9 cellular contexts compared by ENCODE assay signal in genomic region chr1:56330400-56331026, GRCh38.
DNase-seq lines count a peak whose midpoint lies in the region; ATAC-seq, FAIRE-seq and TF ChIP-seq lines count a peak whose summit lies in the region.
"Had no signal": no experiment of that assay in that cellular context is flagged by ENCODE, and none has a peak within 500 bp of the region (broad histone marks: within the 10 kb centered on the region; RNA-seq: fewer than 3 reads in every experiment).

No MANE protein-coding gene starts in this region.

- no peaks in the 10 kb centered on the region for H3K9me3 Mint-ChIP-seq in neural progenitor cell

- peaks cover 17% of the 10 kb centered on the region for H3K4me1 Mint-ChIP-seq in neural progenitor cell

- H3K36me3 Mint-ChIP-seq in neural progenitor cell, result no peaks in the 10 kb centered on the region

- no peaks in the 10 kb centered on the region for H3K27me3 ChIP-seq in neural progenitor cell

- H3K36me3 ChIP-seq in neural progenitor cell, result no peaks in the 10 kb centered on the region

- no peak overlapping the region for H2AFZ ChIP-seq in neural progenitor cell (replicated peaks)

- H3K9ac ChIP-seq in neural progenitor cell, result no peak overlapping the region

- peak; percentile 77 for FAIRE-seq in GM12891 (lab: Jason Lieb, UNC)
- FAIRE-seq: endometrium had no signal

- H3K27ac Mint-ChIP-seq in neural progenitor cell, result no peak overlapping the region

- DNase-seq in GM12891 (ENCODE audit: insufficient read length, low spot score) (no peak), Kasumi-1 (lab: John Stamatoyannopoulos, UW) (peak; percentile 2 to 7), fibroblast of the conjunctiva (ENCODE audit: low read depth) (peak; percentile 41), neural progenitor cell (ENCODE audit: low spot score) (no peak), NCI-H1092 treated with DMSO at 0.1 percent for 48 hours (lab: John Stamatoyannopoulos, UW) (no peak), NCI-H1105 treated with DMSO at 0.1 percent for 48 hours (lab: John Stamatoyannopoulos, UW) (no peak), NCI-H2029 (lab: John Stamatoyannopoulos, UW) (no peak)

- no peak overlapping the region for H3K27ac ChIP-seq in neural progenitor cell

- H3K79me2 ChIP-seq in neural progenitor cell (ENCODE audit: low read depth), result no peaks in the 10 kb centered on the region

- no peak overlapping the region for H3K4me3 Mint-ChIP-seq in neural progenitor cell

- no peaks in the 10 kb centered on the region for H3F3A ChIP-seq in neural progenitor cell (ENCODE audit: low read depth)

- no peak for TF ChIP-seq POLR2A in GM12891 (IDR thresholded peaks at IDR 0.05; ENCODE audit: low read depth, low read length)

- no peaks in the 10 kb centered on the region for H3K27me3 Mint-ChIP-seq in neural progenitor cell (ENCODE audit: insufficient read depth, low read depth)

- H3K4me2 ChIP-seq in neural progenitor cell, result no peak overlapping the region

- peak; percentile 90 for ATAC-seq in GM21737 (IDR thresholded peaks at IDR 0.05; ENCODE audit: unreplicated experiment)

- H3K4me1 ChIP-seq in neural progenitor cell, result peaks cover 3% of the 10 kb centered on the region

- TF ChIP-seq CTCF in neural progenitor cell (IDR thresholded peaks at IDR 0.05), result no peak

- no peaks in the 10 kb centered on the region for H4K20me1 ChIP-seq in neural progenitor cell (ENCODE audit: low read depth)

- no peaks in the 10 kb centered on the region for H3K9me3 ChIP-seq in neural progenitor cell (ENCODE audit: low read depth)

- H3K4me3 ChIP-seq in neural progenitor cell, result no peak overlapping the region

TF ChIP-seq in GM12891, 5 proteins besides CTCF, POLR2A, EP300 and RAD21:
- TF ChIP-seq PAX5 (IDR thresholded peaks at IDR 0.05; ENCODE audit: insufficient read depth, low read length, severe bottlenecking), result no peak
- peak; percentile 61; the same call in 1 of the 2 replicates for TF ChIP-seq POU2F2 (IDR thresholded peaks at IDR 0.05; ENCODE audit: low read depth, low read length)
- TF ChIP-seq TAF1 (IDR thresholded peaks at IDR 0.05; ENCODE audit: low read depth, low read length), result no peak
- peak; percentile 18; the same call in 1 of the 2 replicates for TF ChIP-seq SPI1 (IDR thresholded peaks at IDR 0.05; ENCODE audit: low read depth, low read length)
- no peak for TF ChIP-seq POLR2AphosphoS5 (IDR thresholded peaks at IDR 0.05; ENCODE audit: low read depth, low read length)
TF ChIP-seq in GM12891: peak in this region for 2.

Comparison
In these comparisons a context has a peak if more than half of its experiments do, and no peak if none do; other contexts are left out.
1. DNase-seq: peak in Kasumi-1 (2 of 2) and fibroblast of the conjunctiva (single experiment); none in GM12891 (single experiment), neural progenitor cell (single experiment), NCI-H1092 treated with DMSO at 0.1 percent for 48 hours (single experiment), NCI-H1105 treated with DMSO at 0.1 percent for 48 hours (single experiment) and NCI-H2029 (single experiment).